In the genomic region with DNA sequence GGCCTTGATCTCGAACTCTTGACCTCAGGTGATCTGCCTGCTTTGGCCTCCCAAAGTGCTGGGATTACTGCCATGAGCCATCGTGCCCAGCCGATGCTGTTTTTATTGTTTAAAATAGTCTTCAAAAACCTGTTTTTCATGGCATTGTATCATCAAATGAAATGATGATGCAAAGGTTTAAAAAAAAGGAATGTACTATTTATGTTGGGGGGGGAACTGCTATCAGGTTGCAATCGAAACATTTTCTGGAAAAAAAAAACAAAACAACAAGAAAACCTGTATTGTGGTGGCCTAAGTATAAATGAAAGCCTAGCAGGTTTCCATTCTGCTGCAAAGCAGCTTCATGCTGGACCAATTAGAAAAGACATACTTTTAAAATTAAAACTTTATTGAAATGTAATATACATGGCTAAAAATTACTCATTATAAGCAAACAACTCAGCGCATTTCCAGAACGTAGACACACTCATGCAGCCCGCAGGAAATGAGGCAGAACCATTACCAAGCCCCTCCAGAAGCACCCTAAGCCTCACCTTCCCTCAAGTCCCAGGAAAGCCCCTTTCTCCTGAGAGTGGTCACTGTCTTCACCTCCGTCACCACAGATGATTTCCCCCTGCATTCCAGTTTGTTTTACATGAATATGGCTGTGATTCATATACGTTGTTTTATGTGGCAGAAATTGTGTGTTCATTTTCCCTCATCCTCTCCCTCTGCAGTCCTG, we compare ENCODE assay signal across 13 cellular contexts. TPM values are rescaled to one million over a fixed set of nuclear protein-coding genes. Genes with fewer than 3 reads are reported as not detected.
A peak's percentile ranks its signal among the peaks of the same experiment; 100 is the strongest.
DNase-seq lines count a peak whose midpoint lies in the region; ATAC-seq and TF ChIP-seq lines count a peak whose summit lies in the region.
"Had no signal": no experiment of that assay in that cellular context is flagged by ENCODE, and none has a peak within 500 bp of the region (broad histone marks: within the 10 kb centered on the region; RNA-seq: fewer than 3 reads in every experiment).

No MANE protein-coding gene starts in this region.

- 76 to 84% (median 81%) methylated on average over 9 of the region's 9 CpGs for WGBS in heart left ventricle, 4 donors

- H3K9me3 Mint-ChIP-seq in activated naive CD8-positive, alpha-beta T cell (ENCODE audit: low read depth), result no peaks in the 10 kb centered on the region

- no peak overlapping the region for H2AFZ ChIP-seq in MM.1S (ENCODE audit: low read length)

- no peaks in the 10 kb centered on the region for H3F3A ChIP-seq in MM.1S (ENCODE audit: insufficient read depth, low read length)

- H4K20me1 ChIP-seq in MM.1S (ENCODE audit: insufficient read depth, low read length), result no peaks in the 10 kb centered on the region

- H3K36me3 Mint-ChIP-seq in activated naive CD8-positive, alpha-beta T cell, result peaks cover 6% of the 10 kb centered on the region

- TF ChIP-seq POLR2A in heart left ventricle (IDR thresholded peaks at IDR 0.05), result no peak

- H3K4me1 ChIP-seq in cardiac muscle cell (ENCODE audit: low read depth), result peaks cover 23% of the 10 kb centered on the region
- H3K4me1 ChIP-seq in heart left ventricle, result peaks cover 0 to 51% (median 26%) of the 10 kb centered on the region in 12 donors
- H3K4me1 ChIP-seq in iPS-20b (ENCODE audit: insufficient read depth, low read length), result no peaks in the 10 kb centered on the region
- peaks cover 31 to 48% of the 10 kb centered on the region in 2 donors for H3K4me1 ChIP-seq in thoracic aorta (ENCODE audit: control insufficient read depth in 1 of 2, low read depth in 2 of 2)
- no peaks in the 10 kb centered on the region for H3K4me1 ChIP-seq in MM.1S (ENCODE audit: low read length)
- H3K4me1 ChIP-seq: breast epithelium had no signal

- peaks cover 58% of the 10 kb centered on the region for H3K79me2 ChIP-seq in MM.1S (ENCODE audit: low read length)

- H3K4me1 Mint-ChIP-seq in activated naive CD8-positive, alpha-beta T cell (ENCODE audit: low read depth), result peaks cover 32% of the 10 kb centered on the region

- H3K27me3 Mint-ChIP-seq in activated naive CD8-positive, alpha-beta T cell, result no peaks in the 10 kb centered on the region

- H3K27ac Mint-ChIP-seq in activated naive CD8-positive, alpha-beta T cell, result peak overlapping the region; percentile 59

- H3K4me2 ChIP-seq in MM.1S (ENCODE audit: low read depth, low read length), result no peak overlapping the region

- H3K9me3 ChIP-seq in cardiac muscle cell (ENCODE audit: low read depth) (no peaks in the 10 kb centered on the region), heart left ventricle (no peaks in the 10 kb centered on the region), iPS-20b (ENCODE audit: insufficient read depth, low read depth, low read length) (no peaks in the 10 kb centered on the region), thoracic aorta (no peaks in the 10 kb centered on the region), MM.1S (replicated peaks; ENCODE audit: insufficient read depth, low read length) (no peaks in the 10 kb centered on the region)
- H3K9me3 ChIP-seq: breast epithelium had no signal

- H3K9ac ChIP-seq in iPS-20b (ENCODE audit: low read depth, low read length), result peak overlapping the region; percentile 29; the same call in 1 of the 2 replicates
- H3K9ac ChIP-seq in MM.1S (ENCODE audit: low read length), result no peak overlapping the region

- H3K27ac ChIP-seq in cardiac muscle cell (peak overlapping the region; percentile 93), heart left ventricle (peak overlapping the region in 5 of 12 donors; percentile 31 to 59 (median 34)), iPS-20b (ENCODE audit: low read length) (no peak overlapping the region), thoracic aorta (peak overlapping the region; percentile 49 to 55), MM.1S (ENCODE audit: low read length) (no peak overlapping the region)
- H3K27ac ChIP-seq: breast epithelium had no signal

- H3K4me3 ChIP-seq in cardiac muscle cell (no peak overlapping the region), heart left ventricle (no peak overlapping the region), iPS-20b (ENCODE audit: low read length) (no peak overlapping the region), thoracic aorta (no peak overlapping the region), MM.1S (ENCODE audit: low read length) (no peak overlapping the region)
- H3K4me3 ChIP-seq: breast epithelium, skin epidermis had no signal

- ATAC-seq in heart left ventricle (no peak), thoracic aorta (ENCODE audit: insufficient number of reproducible peaks, low FRiP score, low read depth) (no peak), HG03378 (IDR thresholded peaks at IDR 0.05; ENCODE audit: unreplicated experiment) (no peak)

- H3K9me2 ChIP-seq in MM.1S (replicated peaks; ENCODE audit: insufficient read depth, low read length), result no peaks in the 10 kb centered on the region

- TF ChIP-seq CTCF in cardiac muscle cell (IDR thresholded peaks at IDR 0.05; ENCODE audit: low read depth, low read length), result no peak
- TF ChIP-seq CTCF in heart left ventricle (IDR thresholded peaks at IDR 0.05), result no peak
- no peak for TF ChIP-seq CTCF in thoracic aorta (IDR thresholded peaks at IDR 0.05)
- TF ChIP-seq CTCF in MM.1S (IDR thresholded peaks at IDR 0.05; ENCODE audit: low read length), result no peak

- H3K36me3 ChIP-seq in cardiac muscle cell (peaks cover 13% of the 10 kb centered on the region), heart left ventricle (peaks cover 0 to 23% (median 20%) of the 10 kb centered on the region in 9 donors), iPS-20b (ENCODE audit: insufficient read depth, low read depth, low read length) (peaks cover 17% of the 10 kb centered on the region), thoracic aorta (peaks cover 15% of the 10 kb centered on the region), MM.1S (replicated peaks; ENCODE audit: insufficient read depth, low read length) (no peaks in the 10 kb centered on the region; the same call in 1 of the 2 replicates)
- H3K36me3 ChIP-seq: breast epithelium had no signal

- DNase-seq in cardiac muscle cell (ENCODE audit: low read depth in 1 of 2, low spot score in 1 of 2) (peak in 1 of 2 donors; percentile 46), heart left ventricle (no peak), thoracic aorta (ENCODE audit: low spot score) (no peak), MM.1S (no peak), RPMI8226 (no peak)
- DNase-seq: activated CD4-positive, alpha-beta T cell treated with anti-CD3 and anti-CD28 coated beads for 1 hour; AML-193; NCI-H2171 had no signal

- H3K27me3 ChIP-seq in cardiac muscle cell (no peaks in the 10 kb centered on the region), heart left ventricle (no peaks in the 10 kb centered on the region), iPS-20b (ENCODE audit: insufficient read depth, low read length) (no peaks in the 10 kb centered on the region), thoracic aorta (replicated peaks; ENCODE audit: insufficient read depth) (no peaks in the 10 kb centered on the region), MM.1S (replicated peaks; ENCODE audit: insufficient read depth, low read length) (no peaks in the 10 kb centered on the region)
- H3K27me3 ChIP-seq: breast epithelium had no signal

- intact Hi-C loops in heart left ventricle (cut with DNase I), result no loop called here

- no peak overlapping the region for H3K4me3 Mint-ChIP-seq in activated naive CD8-positive, alpha-beta T cell

RNA-seq across cellular contexts. Expression of gene GPR107, which starts 19.0 kb away (rescaled TPM):
- 19.7 and 23.9 TPM in 2 replicates for total RNA-seq in cardiac muscle cell
- polyA plus RNA-seq in cardiac muscle cell, result 12.3 and 15.0 TPM in 2 replicates
- total RNA-seq in heart left ventricle, result 10 to 100 TPM; 16.1 to 33.2 (median 21.3) TPM
- 10 to 100 TPM in 1 of 2 donors, 1 to 10 TPM in 1; 7.0 to 30.5 TPM for polyA plus RNA-seq in heart left ventricle
- total RNA-seq in thoracic aorta, result 10 to 100 TPM; 47.5 to 51.9 TPM

RNA-seq across cellular contexts. Expression of gene FNBP1, which starts 29.7 kb away (rescaled TPM):
- total RNA-seq in cardiac muscle cell (24.2 and 37.9 TPM in 2 replicates), heart left ventricle (10 to 100 TPM; 16.6 to 47.3 (median 24.8) TPM), thoracic aorta (10 to 100 TPM; 71.5 to 80.3 TPM)
- polyA plus RNA-seq in cardiac muscle cell (20.5 and 23.6 TPM in 2 replicates), heart left ventricle (10 to 100 TPM in 1 of 2 donors, 1 to 10 TPM in 1; 6.9 to 13.4 TPM)

Comparison
In these comparisons a context has a peak if more than half of its experiments do, and no peak if none do; other contexts are left out.
1. H3K27ac ChIP-seq: peak in cardiac muscle cell (single experiment) and thoracic aorta (2 of 2); none in iPS-20b (single experiment) and MM.1S (single experiment).